In the genomic region with DNA sequence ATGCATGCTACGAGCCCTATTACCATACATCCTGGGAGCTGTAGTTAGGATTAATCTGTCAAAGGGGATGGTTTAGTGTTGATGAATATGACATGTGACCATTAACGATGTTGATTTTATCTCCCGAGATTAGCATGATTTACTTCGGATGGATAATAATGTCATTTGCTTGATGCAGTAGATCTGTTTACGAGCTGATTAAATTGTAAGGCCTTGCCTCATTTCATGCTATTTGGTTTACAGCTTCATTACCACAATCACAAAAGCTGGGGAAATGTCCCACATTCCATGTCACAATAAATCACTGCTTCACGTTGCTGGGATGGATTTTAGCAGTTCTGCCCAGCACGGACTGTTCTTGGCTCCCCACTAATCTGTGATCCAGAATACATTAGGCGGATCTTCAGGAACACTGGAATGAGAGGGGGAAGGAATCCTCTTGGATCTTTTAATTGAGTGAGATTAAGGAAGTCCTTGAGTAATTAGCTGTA, we compare ENCODE assay signal across 29 cellular contexts. TPM values are rescaled to one million over a fixed set of nuclear protein-coding genes. Genes with fewer than 3 reads are reported as not detected.
DNase-seq lines count a peak whose midpoint lies in the region; ATAC-seq, FAIRE-seq and TF ChIP-seq lines count a peak whose summit lies in the region.
"Had no signal": no experiment of that assay in that cellular context is flagged by ENCODE, and none has a peak within 500 bp of the region (broad histone marks: within the 10 kb centered on the region; RNA-seq: fewer than 3 reads in every experiment).

No MANE protein-coding gene starts in this region.

- H3K27ac Mint-ChIP-seq in astrocyte (ENCODE audit: unreplicated experiment) = no peak overlapping the region
- H3K27ac Mint-ChIP-seq in activated T-cell treated with anti-CD3 and anti-CD28 coated beads, Interleukin-2, amount 50 U/mL, for 72 hours = no peak overlapping the region
- H3K27ac Mint-ChIP-seq: activated CD4-positive, alpha-beta T cell treated with anti-CD3 and anti-CD28 coated beads, Interleukin-2, amount 10 ng/mL, durations not matched to agents 7 days and 5 days; activated CD8-positive, alpha-beta memory T cell treated with anti-CD3 and anti-CD28 coated beads, Interleukin-2, amount 10 ng/mL, durations not matched to agents 7 days and 5 days; activated naive CD4-positive, alpha-beta T cell treated with anti-CD3 and anti-CD28 coated beads, Interleukin-2, amount 50 U/mL, for 24 hours had no signal

- no peak overlapping the region for H2BK5ac ChIP-seq in mesenchymal stem cell (ENCODE audit: low read depth, low read length, poor library complexity, severe bottlenecking)

- H3K79me2 ChIP-seq in astrocyte (ENCODE audit: insufficient read depth, low read length) = no peaks in the 10 kb centered on the region

- H3K14ac ChIP-seq in mesenchymal stem cell (ENCODE audit: low read length in 2 of 2) = no peak overlapping the region

- H3K27me3 Mint-ChIP-seq in astrocyte (ENCODE audit: low read depth, unreplicated experiment) = peaks cover 28% of the 10 kb centered on the region
- H3K27me3 Mint-ChIP-seq in activated T-cell treated with anti-CD3 and anti-CD28 coated beads, Interleukin-2, amount 50 U/mL, for 72 hours (ENCODE audit: low read depth) = peaks cover 16% of the 10 kb centered on the region
- H3K27me3 Mint-ChIP-seq: activated CD4-positive, alpha-beta T cell treated with anti-CD3 and anti-CD28 coated beads, Interleukin-2, amount 10 ng/mL, durations not matched to agents 7 days and 5 days had no signal

- peaks cover 3% of the 10 kb centered on the region for H3K9me3 Mint-ChIP-seq in astrocyte (ENCODE audit: unreplicated experiment)
- no peaks in the 10 kb centered on the region for H3K9me3 Mint-ChIP-seq in activated T-cell treated with anti-CD3 and anti-CD28 coated beads, Interleukin-2, amount 50 U/mL, for 72 hours
- H3K9me3 Mint-ChIP-seq: activated CD4-positive, alpha-beta T cell treated with anti-CD3 and anti-CD28 coated beads, Interleukin-2, amount 10 ng/mL, durations not matched to agents 7 days and 5 days; activated naive CD4-positive, alpha-beta T cell treated with anti-CD3 and anti-CD28 coated beads, Interleukin-2, amount 50 U/mL, for 24 hours; central memory CD8-positive, alpha-beta T cell had no signal

- H3K79me1 ChIP-seq in mesenchymal stem cell (replicated peaks; ENCODE audit: low read length, poor library complexity, severe bottlenecking) = no peaks in the 10 kb centered on the region

- H2BK15ac ChIP-seq in mesenchymal stem cell (ENCODE audit: low read depth, poor library complexity, severe bottlenecking) = no peak overlapping the region

- POLR2A ChIA-PET in A673 (lab: Charles Lee; ENCODE audit: low non-redundant PET) = no interaction called here
- POLR2A ChIA-PET in HEK293T (lab: Yijun Ruan, JAX) = interaction anchor here (0.8 to 8.2 kb wide), 6 partner anchors 18 to 96 kb away, joined by 3 to 127 read pairs (median 18); a partner anchor contains a TSS

- H3K27ac ChIP-seq in A673 (ENCODE audit: low read depth, low read length, poor library complexity, severe bottlenecking) (no peak overlapping the region), astrocyte (ENCODE audit: low read depth, low read length) (no peak overlapping the region), mesenchymal stem cell (ENCODE audit: low read length, poor library complexity, severe bottlenecking) (no peak overlapping the region)
- H3K27ac ChIP-seq: dorsolateral prefrontal cortex, heart right ventricle, right lobe of liver had no signal

- no peak overlapping the region for H4K8ac ChIP-seq in mesenchymal stem cell (ENCODE audit: low read length)

- no TSS peak for BruUV-seq in A673 (replicated peaks; lab: Mats Ljungman, UMichigan)

- no peak overlapping the region for H2BK120ac ChIP-seq in mesenchymal stem cell (ENCODE audit: low read depth, low read length)

- no peak overlapping the region for H2BK12ac ChIP-seq in mesenchymal stem cell (ENCODE audit: low read length in 2 of 2)

- H3K27me3 ChIP-seq in A673 (replicated peaks; ENCODE audit: insufficient read depth, low read depth, low read length, poor library complexity) (peaks cover 75% of the 10 kb centered on the region), astrocyte (ENCODE audit: insufficient read depth, low read length) (no peaks in the 10 kb centered on the region), mesenchymal stem cell (ENCODE audit: control insufficient read depth in 1 of 2, insufficient read depth in 1 of 2, low read length in 2 of 2) (peaks cover 0 to 24% of the 10 kb centered on the region in 2 experiments), MG63 (no peaks in the 10 kb centered on the region)
- H3K27me3 ChIP-seq: dorsolateral prefrontal cortex, right lobe of liver had no signal

- FAIRE-seq in astrocyte (lab: Jason Lieb, UNC) = no peak
- FAIRE-seq: endothelial cell of umbilical vein, GM12892, K562 had no signal

- TF ChIP-seq CTCF in A673 (conservative IDR thresholded peaks at IDR 0.05; ENCODE audit: low read depth, low read length) = no peak
- TF ChIP-seq CTCF in astrocyte (IDR thresholded peaks at IDR 0.05; ENCODE audit: insufficient read depth, low read depth, low read length) = no peak

- no peak overlapping the region for H3K23ac ChIP-seq in mesenchymal stem cell (ENCODE audit: low read length in 2 of 2)

- H3K9me3 ChIP-seq in A673 (ENCODE audit: low read depth, low read length, poor library complexity, severe bottlenecking) (no peaks in the 10 kb centered on the region), astrocyte (ENCODE audit: insufficient read depth, low read depth, low read length) (no peaks in the 10 kb centered on the region), mesenchymal stem cell (ENCODE audit: control insufficient read depth, low read length) (no peaks in the 10 kb centered on the region), MG63 (no peaks in the 10 kb centered on the region)
- H3K9me3 ChIP-seq: Caco-2, heart right ventricle, right lobe of liver had no signal

- H3K4me3 ChIP-seq in A673 (ENCODE audit: low read depth, low read length, poor library complexity, severe bottlenecking) (no peak overlapping the region), astrocyte (ENCODE audit: insufficient read depth, low read depth, low read length) (no peak overlapping the region), mesenchymal stem cell (ENCODE audit: insufficient read depth in 1 of 2, low read depth in 1 of 2, low read length in 2 of 2) (no peak overlapping the region), MG63 (no peak overlapping the region)
- H3K4me3 ChIP-seq: dorsolateral prefrontal cortex, heart right ventricle, K562, right lobe of liver had no signal

- H3K36me3 Mint-ChIP-seq in astrocyte (ENCODE audit: low read depth, unreplicated experiment) = no peaks in the 10 kb centered on the region
- H3K36me3 Mint-ChIP-seq in activated T-cell treated with anti-CD3 and anti-CD28 coated beads, Interleukin-2, amount 50 U/mL, for 72 hours (ENCODE audit: insufficient read depth in 2 of 2) = no peaks in the 10 kb centered on the region
- H3K36me3 Mint-ChIP-seq: activated CD8-positive, alpha-beta memory T cell treated with anti-CD3 and anti-CD28 coated beads, Interleukin-2, amount 10 ng/mL, durations not matched to agents 7 days and 5 days; activated naive CD4-positive, alpha-beta T cell treated with anti-CD3 and anti-CD28 coated beads, Interleukin-2, amount 50 U/mL, for 24 hours had no signal

- H3K4me2 ChIP-seq in astrocyte (ENCODE audit: low read length) (no peak overlapping the region), mesenchymal stem cell (ENCODE audit: low read length, poor library complexity, severe bottlenecking) (no peak overlapping the region)

- DNase-seq in A673 (ENCODE audit: low spot score) = peak; percentile 84
- peak; percentile 68 for DNase-seq in HEK293T (ENCODE audit: extremely low spot score)
- DNase-seq in astrocyte (ENCODE audit: low read depth) = peak; percentile 34
- DNase-seq in mesenchymal stem cell = peak; percentile 68
- DNase-seq in MG63 = no peak
- DNase-seq in activated T-cell treated with anti-CD3 and anti-CD28 coated beads, Interleukin-2, amount 50 U/mL, for 72 hours = no peak
- no peak for DNase-seq in GM19240 (ENCODE audit: insufficient read length, low spot score)
- DNase-seq: ACHN; activated CD4-positive, alpha-beta T cell treated with anti-CD3 and anti-CD28 coated beads, Interleukin-2, amount 10 ng/mL, durations not matched to agents 7 days and 5 days; activated CD8-positive, alpha-beta memory T cell treated with anti-CD3 and anti-CD28 coated beads, Interleukin-2, amount 10 ng/mL, durations not matched to agents 7 days and 5 days; C1 segment of cervical spinal cord; Caco-2; dorsolateral prefrontal cortex; foreskin fibroblast; H7; heart right ventricle; mesendoderm; NCI-H2171 treated with DMSO at 0.1 percent for 48 hours; NCI-H524 treated with DMSO at 0.1 percent for 48 hours; right lobe of liver; stimulated activated naive CD8-positive, alpha-beta T cell treated with anti-CD3 and anti-CD28 coated beads, Interleukin-15, Interleukin-2, amounts not matched to agents 100 U/mL and 50 U/mL, for 24 hours had no signal

- H3K4me3 Mint-ChIP-seq in astrocyte (ENCODE audit: unreplicated experiment) = no peak overlapping the region
- no peak overlapping the region for H3K4me3 Mint-ChIP-seq in activated T-cell treated with anti-CD3 and anti-CD28 coated beads, Interleukin-2, amount 50 U/mL, for 72 hours
- H3K4me3 Mint-ChIP-seq: activated CD4-positive, alpha-beta T cell treated with anti-CD3 and anti-CD28 coated beads, Interleukin-2, amount 10 ng/mL, durations not matched to agents 7 days and 5 days; activated CD8-positive, alpha-beta memory T cell treated with anti-CD3 and anti-CD28 coated beads, Interleukin-2, amount 10 ng/mL, durations not matched to agents 7 days and 5 days; activated naive CD4-positive, alpha-beta T cell treated with anti-CD3 and anti-CD28 coated beads, Interleukin-2, amount 50 U/mL, for 24 hours; central memory CD8-positive, alpha-beta T cell had no signal

- no peak overlapping the region for H4K91ac ChIP-seq in mesenchymal stem cell (ENCODE audit: low read length)

- H4K20me1 ChIP-seq in astrocyte (ENCODE audit: insufficient read depth, low read length) = no peaks in the 10 kb centered on the region

- no peak for ATAC-seq in HG03108 (IDR thresholded peaks at IDR 0.05; ENCODE audit: unreplicated experiment)
- no peak for ATAC-seq in activated T-cell treated with anti-CD3 and anti-CD28 coated beads, Interleukin-2, amount 50 U/mL, for 72 hours (replicated peaks in 1 of 2)
- ATAC-seq: activated CD8-positive, alpha-beta memory T cell treated with anti-CD3 and anti-CD28 coated beads, Interleukin-2, amount 10 ng/mL, durations not matched to agents 7 days and 5 days; heart right ventricle; K562; right lobe of liver; stimulated activated naive CD8-positive, alpha-beta T cell treated with anti-CD3 and anti-CD28 coated beads, Interleukin-15, Interleukin-2, amounts not matched to agents 100 U/mL and 50 U/mL, for 24 hours had no signal

- CTCF ChIA-PET in A673 (lab: Charles Lee) = no interaction called here
- CTCF ChIA-PET in HEK293T (lab: Yijun Ruan, JAX) = interaction anchor here (0.8 to 1.6 kb wide), 2 partner anchors 13 to 83 kb away, joined by 3 read pairs; no protein-coding TSS in a partner anchor

- H3K4me1 Mint-ChIP-seq in astrocyte (ENCODE audit: low read depth, unreplicated experiment) = no peaks in the 10 kb centered on the region
- no peaks in the 10 kb centered on the region for H3K4me1 Mint-ChIP-seq in activated T-cell treated with anti-CD3 and anti-CD28 coated beads, Interleukin-2, amount 50 U/mL, for 72 hours (ENCODE audit: low read depth)
- H3K4me1 Mint-ChIP-seq: activated CD4-positive, alpha-beta T cell treated with anti-CD3 and anti-CD28 coated beads, Interleukin-2, amount 10 ng/mL, durations not matched to agents 7 days and 5 days; activated CD8-positive, alpha-beta memory T cell treated with anti-CD3 and anti-CD28 coated beads, Interleukin-2, amount 10 ng/mL, durations not matched to agents 7 days and 5 days; activated naive CD4-positive, alpha-beta T cell treated with anti-CD3 and anti-CD28 coated beads, Interleukin-2, amount 50 U/mL, for 24 hours; central memory CD8-positive, alpha-beta T cell had no signal

- H2AFZ ChIP-seq in astrocyte (ENCODE audit: low read depth, low read length) = no peak overlapping the region
- H2AFZ ChIP-seq in mesenchymal stem cell (ENCODE audit: low read depth, low read length) = no peak overlapping the region

- intact Hi-C loops in A673 (cut with micrococcal nuclease; ENCODE audit: unreplicated experiment) = no loop called here

- H3K18ac ChIP-seq in mesenchymal stem cell (ENCODE audit: low read depth in 1 of 2, low read length in 2 of 2) = no peak overlapping the region

- no peak overlapping the region for H3K4ac ChIP-seq in mesenchymal stem cell (ENCODE audit: low read depth in 1 of 2, low read length in 2 of 2)

- WGBS in mesenchymal stem cell = 45% methylated on average over 8 of the region's 8 CpGs

- H3K9ac ChIP-seq in astrocyte (ENCODE audit: low read length) (no peak overlapping the region), mesenchymal stem cell (ENCODE audit: low read length) (no peak overlapping the region)

- no peak overlapping the region for H2AK5ac ChIP-seq in mesenchymal stem cell (ENCODE audit: low read length, severe bottlenecking)

- no peaks in the 10 kb centered on the region for H3K36me3 ChIP-seq in A673 (ENCODE audit: insufficient read depth, low read length, poor library complexity, severe bottlenecking)
- H3K36me3 ChIP-seq in astrocyte (ENCODE audit: insufficient read depth, low read length) = no peaks in the 10 kb centered on the region
- H3K36me3 ChIP-seq in mesenchymal stem cell (ENCODE audit: control insufficient read depth in 1 of 2, insufficient read depth in 2 of 2, low read depth in 1 of 2, low read length in 2 of 2) = peaks cover 0 to 11% of the 10 kb centered on the region in 2 experiments
- no peaks in the 10 kb centered on the region for H3K36me3 ChIP-seq in MG63
- H3K36me3 ChIP-seq: heart right ventricle, right lobe of liver had no signal

- H3K4me1 ChIP-seq in A673 (ENCODE audit: insufficient read depth, low read length, poor library complexity, severe bottlenecking) (peaks cover 10% of the 10 kb centered on the region), astrocyte (ENCODE audit: insufficient read depth, low read length) (no peaks in the 10 kb centered on the region), mesenchymal stem cell (ENCODE audit: control insufficient read depth, insufficient read depth, low read depth, low read length) (no peaks in the 10 kb centered on the region)
- H3K4me1 ChIP-seq: Caco-2, right lobe of liver had no signal

RNA-seq across cellular contexts. Expression of a gene that starts 22.3 kb away (rescaled TPM):
- 1.2 TPM in 2 replicates for total RNA-seq in A673 (2021)
- 11.1 and 11.9 TPM in 2 replicates for total RNA-seq in astrocyte
- polyA plus RNA-seq in mesenchymal stem cell (2013, experiment 1 of 2) = 110 TPM
- 112 TPM for polyA plus RNA-seq in mesenchymal stem cell (2013, experiment 2 of 2)
- 6.2 and 8.8 TPM in 2 replicates for total RNA-seq in MG63 (2014; rRNA removed; shearing (Covaris generic); ENCODE audit: low replicate concordance)
- 1 to 10 TPM in 1 of 2 donors, under 1 TPM in 1; 0.50 to 1.3 TPM for total RNA-seq in activated T-cell treated with anti-CD3 and anti-CD28 coated beads, Interleukin-2, amount 50 U/mL, for 72 hours
- total RNA-seq: K562 had no signal
- polyA plus RNA-seq: K562 had no signal

RNA-seq across cellular contexts. Expression of a gene that starts 52.1 kb away (rescaled TPM):
- total RNA-seq in A673 (2021) (not detected in 2 replicates), astrocyte (2.2 and 2.7 TPM in 2 replicates)
- 3.8 TPM for polyA plus RNA-seq in mesenchymal stem cell (2013, experiment 1 of 2)
- 5.7 TPM for polyA plus RNA-seq in mesenchymal stem cell (2013, experiment 2 of 2)
- 1.3 TPM in 1 of 2 replicates, not detected in the other for total RNA-seq in MG63 (2014; rRNA removed; shearing (Covaris generic); ENCODE audit: low replicate concordance)
- total RNA-seq in activated T-cell treated with anti-CD3 and anti-CD28 coated beads, Interleukin-2, amount 50 U/mL, for 72 hours = not detected
- total RNA-seq: activated CD4-positive, alpha-beta T cell treated with anti-CD3 and anti-CD28 coated beads, Interleukin-2, amount 10 ng/mL, durations not matched to agents 7 days and 5 days; activated CD8-positive, alpha-beta memory T cell treated with anti-CD3 and anti-CD28 coated beads, Interleukin-2, amount 10 ng/mL, durations not matched to agents 7 days and 5 days; Daoy; H7; HT-29 had no signal
- polyA plus RNA-seq: K562 had no signal

Comparison
In these comparisons a context has a peak if more than half of its experiments do, and no peak if none do; other contexts are left out.
1. DNase-seq: peak in A673 (single experiment), HEK293T (single experiment), astrocyte (single experiment) and mesenchymal stem cell (single experiment); none in MG63 (single experiment), activated T-cell treated with anti-CD3 and anti-CD28 coated beads, Interleukin-2, amount 50 U/mL, for 72 hours (0 of 2) and GM19240 (single experiment).